3 cellular contexts compared by ENCODE assay signal in genomic region chr11:65083134-65083833, GRCh38.
TF ChIP-seq lines count a peak whose summit lies in the region.

No MANE protein-coding gene starts in this region.

TF ChIP-seq in SK-N-SH, 30 proteins besides CTCF, POLR2A, EP300 and RAD21:
- TF ChIP-seq RFX5 (IDR thresholded peaks at IDR 0.05; ENCODE audit: low read length) = no peak
- no peak for TF ChIP-seq YY1 (IDR thresholded peaks at IDR 0.05; ENCODE audit: low read depth)
- TF ChIP-seq GABPA (IDR thresholded peaks at IDR 0.05; ENCODE audit: low read depth) = no peak
- no peak for TF ChIP-seq EZH2phosphoT487 (IDR thresholded peaks at IDR 0.05; ENCODE audit: borderline replicate concordance, low read depth)
- no peak for TF ChIP-seq RCOR1 (IDR thresholded peaks at IDR 0.05; ENCODE audit: low read length)
TF ChIP-seq in SK-N-SH: peak in this region for 0.

TF ChIP-seq in SK-N-SH treated with all-trans-retinoic acid at 6 μM for 48 hours, 23 proteins besides CTCF, POLR2A, EP300 and RAD21:
- TF ChIP-seq CSRNP3 (CRISPR knock-in tag; IDR thresholded peaks at IDR 0.05) (no peak), POU6F1 (CRISPR knock-in tag; IDR thresholded peaks at IDR 0.05; ENCODE audit: borderline replicate concordance, low read depth) (no peak), ZFP30 (CRISPR knock-in tag; IDR thresholded peaks at IDR 0.05) (no peak), ZC3H10 (CRISPR knock-in tag; IDR thresholded peaks at IDR 0.05) (no peak), ZNF565 (CRISPR knock-in tag; conservative IDR thresholded peaks at IDR 0.05; ENCODE audit: low read depth) (no peak), SNAI2 (CRISPR knock-in tag; IDR thresholded peaks at IDR 0.05) (no peak), PPARA (CRISPR knock-in tag; IDR thresholded peaks at IDR 0.05; ENCODE audit: borderline replicate concordance) (no peak), ARNTL (CRISPR knock-in tag; IDR thresholded peaks at IDR 0.05; ENCODE audit: borderline replicate concordance, low read depth) (no peak), TOX (CRISPR knock-in tag; IDR thresholded peaks at IDR 0.05; ENCODE audit: borderline replicate concordance) (no peak), TCF4 (CRISPR knock-in tag; IDR thresholded peaks at IDR 0.05; ENCODE audit: borderline replicate concordance) (no peak), TSHZ2 (CRISPR knock-in tag; IDR thresholded peaks at IDR 0.05) (no peak), CREB5 (CRISPR knock-in tag; IDR thresholded peaks at IDR 0.05; ENCODE audit: low read depth) (no peak), GLIS3 (CRISPR knock-in tag; IDR thresholded peaks at IDR 0.05) (no peak)

TF ChIP-seq in K562, 482 proteins besides CTCF, POLR2A, EP300 and RAD21:
- 0 out of 4 replicates have a peak, but pooled peaks of 1 of the 2 experiments have one; percentile 10 for TF ChIP-seq SIN3A (IDR thresholded peaks at IDR 0.05; ENCODE audit: borderline replicate concordance in 2 of 2, control insufficient read depth in 1 of 2, low read depth in 2 of 2, low read length in 2 of 2)
- TF ChIP-seq TBP (optimal IDR thresholded peaks at IDR 0.05; ENCODE audit: low read depth, low read length) = peak; percentile 23
- TF ChIP-seq RBM14 (IDR thresholded peaks at IDR 0.05; ENCODE audit: borderline replicate concordance, insufficient read depth, low read depth, low read length) = no peak
- 0 out of 2 replicates have a peak, but pooled peaks have one; percentile 36 for TF ChIP-seq PHF21A (IDR thresholded peaks at IDR 0.05; ENCODE audit: borderline replicate concordance, low read depth)
- no peak for TF ChIP-seq ZNF780A (CRISPR knock-in tag; IDR thresholded peaks at IDR 0.05)
- peak; percentile 61 to 67; a peak in 3 of 4 replicates for TF ChIP-seq KDM1A (IDR thresholded peaks at IDR 0.05)
